7 cellular contexts compared by ENCODE assay signal in genomic region chr21:42812558-42813241, GRCh38.
DNase-seq lines count a peak whose midpoint lies in the region; TF ChIP-seq lines count a peak whose summit lies in the region.
"Not testable (repeated sequence)": the region's sequence is repeated elsewhere in the genome, so short reads cannot be mapped to it uniquely, and the experiment has no call there.

No MANE protein-coding gene starts in this region.

- H3K4me1 ChIP-seq in PC-9 (replicated peaks; ENCODE audit: insufficient read depth): peaks cover 14% of the 10 kb centered on the region
- not testable (repeated sequence) for H3K4me1 ChIP-seq in colonic mucosa; esophagus muscularis mucosa; mesendoderm (ENCODE audit: control insufficient read depth, low read depth, low read length)
- H3K4me1 ChIP-seq in trophoblast cell (ENCODE audit: control insufficient read depth in 1 of 2, insufficient read depth in 2 of 2, low read length in 2 of 2): peaks cover 10 to 13% of the 10 kb centered on the region in 2 experiments

- TF ChIP-seq CTCF in PC-9 (conservative IDR thresholded peaks at IDR 0.05); colonic mucosa (IDR thresholded peaks at IDR 0.05); esophagus muscularis mucosa (IDR thresholded peaks at IDR 0.05); type B pancreatic cell (conservative IDR thresholded peaks at IDR 0.05): not testable (repeated sequence)

- intact Hi-C loops in PC-9 (cut with micrococcal nuclease; ENCODE audit: unreplicated experiment): loop anchor here (1.0 kb wide), 1 partner anchor 16 kb away; no protein-coding TSS in a partner anchor
- intact Hi-C loops in colonic mucosa (cut with DNase I): loop anchor here (10.0 kb wide), 2 partner anchors 78 to 158 kb away; partner anchors contain the start of gene PDE9A
- intact Hi-C loops in esophagus muscularis mucosa (cut with DNase I): not testable (repeated sequence)

- DNase-seq in HT-29 (ENCODE audit: low spot score): peak; percentile 54
- DNase-seq in PC-9: peak; percentile 34 to 70
- DNase-seq in colonic mucosa: peak; percentile 66
- DNase-seq in esophagus muscularis mucosa (ENCODE audit: extremely low spot score): peak; percentile 29
- DNase-seq in mesendoderm; trophoblast cell; type B pancreatic cell (ENCODE audit: extremely low spot score, unreplicated experiment): not testable (repeated sequence)

- TF ChIP-seq POLR2A in esophagus muscularis mucosa (IDR thresholded peaks at IDR 0.05; ENCODE audit: low read depth): not testable (repeated sequence)

- H3K18ac ChIP-seq in mesendoderm (ENCODE audit: low read length); trophoblast cell (ENCODE audit: low read length): not testable (repeated sequence)

- not testable (repeated sequence) for H3K56ac ChIP-seq in mesendoderm (ENCODE audit: low read length)

- H3K9me3 ChIP-seq in PC-9 (ENCODE audit: insufficient read depth, low read depth); colonic mucosa; esophagus muscularis mucosa; trophoblast cell (ENCODE audit: insufficient read depth, low read depth, low read length): not testable (repeated sequence)

- not testable (repeated sequence) for H2BK12ac ChIP-seq in trophoblast cell (ENCODE audit: low read length)

- H4K12ac ChIP-seq in trophoblast cell (ENCODE audit: low read depth, low read length): not testable (repeated sequence)

- not testable (repeated sequence) for H3K27me3 ChIP-seq in PC-9 (ENCODE audit: insufficient read depth, low read depth); colonic mucosa; mesendoderm (ENCODE audit: insufficient read depth, low read length, poor library complexity); trophoblast cell (ENCODE audit: insufficient read depth, low read length)
- H3K27me3 ChIP-seq in esophagus muscularis mucosa: peaks cover 0 to 31% (median 0%) of the 10 kb centered on the region in 4 donors

- peak overlapping the region; percentile 21; the same call in 1 of the 2 replicates for H3K4me2 ChIP-seq in PC-9
- H3K4me2 ChIP-seq in mesendoderm (ENCODE audit: low read length); trophoblast cell (ENCODE audit: low read length): not testable (repeated sequence)

- peak overlapping the region; percentile 21 for H2BK120ac ChIP-seq in mesendoderm (ENCODE audit: low read depth, low read length)
- H2BK120ac ChIP-seq in trophoblast cell (ENCODE audit: insufficient read depth, low read length, poor library complexity): not testable (repeated sequence)

- not testable (repeated sequence) for H4K91ac ChIP-seq in trophoblast cell (ENCODE audit: low read depth, low read length)

- peak overlapping the region; percentile 89 for H3K4me3 Mint-ChIP-seq in type B pancreatic cell

- not testable (repeated sequence) for TF ChIP-seq EP300 in esophagus muscularis mucosa (IDR thresholded peaks at IDR 0.05)

- H2AFZ ChIP-seq in PC-9; trophoblast cell (ENCODE audit: insufficient read depth, low read length, poor library complexity): not testable (repeated sequence)

- H3K9ac ChIP-seq in colonic mucosa (ENCODE audit: low read depth in 2 of 2, low read length in 2 of 2); mesendoderm (ENCODE audit: low read length); trophoblast cell (ENCODE audit: low read length): not testable (repeated sequence)

- H2BK15ac ChIP-seq in mesendoderm (replicated peaks; ENCODE audit: low read depth): not testable (repeated sequence)

- CTCF ChIA-PET in PC-9 (lab: Charles Lee): not testable (repeated sequence)

- H3K4ac ChIP-seq in mesendoderm (ENCODE audit: low read depth, low read length); trophoblast cell (ENCODE audit: low read depth, low read length): not testable (repeated sequence)

- H3K9me2 ChIP-seq in PC-9 (ENCODE audit: insufficient read depth): not testable (repeated sequence)

- POLR2A ChIA-PET in PC-9 (lab: Charles Lee; ENCODE audit: unreplicated experiment): not testable (repeated sequence)

- H3K27ac Mint-ChIP-seq in type B pancreatic cell: peak overlapping the region; percentile 97

- H3K9me3 Mint-ChIP-seq in type B pancreatic cell: not testable (repeated sequence)

- not testable (repeated sequence) for H3K27me3 Mint-ChIP-seq in type B pancreatic cell

- H3K14ac ChIP-seq in trophoblast cell (ENCODE audit: low read length): not testable (repeated sequence)

- H3K27ac ChIP-seq in PC-9: peak overlapping the region; percentile 32; the same call in 1 of the 2 replicates
- H3K27ac ChIP-seq in colonic mucosa: peak overlapping the region; percentile 62
- not testable (repeated sequence) for H3K27ac ChIP-seq in esophagus muscularis mucosa (replicated peaks in 1 of 4)
- peak overlapping the region; percentile 41 for H3K27ac ChIP-seq in mesendoderm (ENCODE audit: low read depth, low read length)
- H3K27ac ChIP-seq in trophoblast cell (ENCODE audit: low read depth, low read length): peak overlapping the region; percentile 62

- not testable (repeated sequence) for H3K4me3 ChIP-seq in PC-9; esophagus muscularis mucosa; mesendoderm (ENCODE audit: low read length); trophoblast cell (ENCODE audit: low read depth, low read length)
- H3K4me3 ChIP-seq in colonic mucosa: peak overlapping the region; percentile 13

- not testable (repeated sequence) for H3F3A ChIP-seq in PC-9 (ENCODE audit: insufficient read depth, low read depth)

- TSS peak; percentile 99 for BruUV-seq in PC-9 (replicated peaks; lab: Mats Ljungman, UMichigan)

- 71% methylated on average over 5 of the region's 5 CpGs for WGBS in esophagus muscularis mucosa
- WGBS in mesendoderm (ENCODE audit: extremely low coverage, insufficient coverage, low lambda C conversion rate): no CpG with 5 or more reads among the region's 5 CpGs
- no CpG with 5 or more reads among the region's 5 CpGs for WGBS in trophoblast cell (ENCODE audit: extremely low coverage, insufficient coverage, insufficient read length)

- peaks cover 19% of the 10 kb centered on the region for H3K4me1 Mint-ChIP-seq in type B pancreatic cell (ENCODE audit: unreplicated experiment)

- peak overlapping the region; percentile 56 for H2BK5ac ChIP-seq in mesendoderm (ENCODE audit: low read length)
- not testable (repeated sequence) for H2BK5ac ChIP-seq in trophoblast cell (ENCODE audit: low read depth, low read length, poor library complexity)

- not testable (repeated sequence) for H3K36me3 ChIP-seq in PC-9 (ENCODE audit: low read depth); colonic mucosa; esophagus muscularis mucosa; mesendoderm (ENCODE audit: control insufficient read depth, insufficient read depth, low read length); trophoblast cell (ENCODE audit: control insufficient read depth in 1 of 2, insufficient read depth in 2 of 2, low read length in 2 of 2)

- H3K23ac ChIP-seq in mesendoderm (ENCODE audit: low read length); trophoblast cell (ENCODE audit: low read length): not testable (repeated sequence)

- not testable (repeated sequence) for H3K79me2 ChIP-seq in PC-9 (ENCODE audit: low read depth); mesendoderm (ENCODE audit: control insufficient read depth, insufficient read depth, low read length); trophoblast cell (ENCODE audit: control insufficient read depth, insufficient read depth, low read length, poor library complexity)

- not testable (repeated sequence) for H4K8ac ChIP-seq in mesendoderm (ENCODE audit: low read depth, low read length); trophoblast cell (ENCODE audit: low read depth, low read length)

- H3K36me3 Mint-ChIP-seq in type B pancreatic cell: not testable (repeated sequence)

- not testable (repeated sequence) for H3K79me1 ChIP-seq in mesendoderm (ENCODE audit: low read length)
- H3K79me1 ChIP-seq in trophoblast cell (ENCODE audit: low read length): peaks cover 17% of the 10 kb centered on the region

- H4K20me1 ChIP-seq in PC-9 (ENCODE audit: insufficient read depth): not testable (repeated sequence)

- H2AK5ac ChIP-seq in mesendoderm (ENCODE audit: low read length); trophoblast cell (ENCODE audit: low read length): not testable (repeated sequence)

- H4K5ac ChIP-seq in mesendoderm (ENCODE audit: low read length): not testable (repeated sequence)
